Comparison of ENCODE assay signal across 13 cellular contexts in genomic region chr13:113162783-113163685, GRCh38. TPM values are rescaled to one million over a fixed set of nuclear protein-coding genes. Genes with fewer than 3 reads are reported as not detected.
DNase-seq lines count a peak whose midpoint lies in the region; ATAC-seq and TF ChIP-seq lines count a peak whose summit lies in the region.
"Had no signal": no experiment of that assay in that cellular context is flagged by ENCODE, and none has a peak within 500 bp of the region (broad histone marks: within the 10 kb centered on the region; RNA-seq: fewer than 3 reads in every experiment).

No MANE protein-coding gene starts in this region.

- H3K9me1 ChIP-seq in IMR-90 (ENCODE audit: insufficient read depth, low read length), result 0 out of 2 replicates have a peak, but pooled peaks cover 2% of the 10 kb centered on the region

- no peak for TF ChIP-seq CTCF in IMR-90 (conservative IDR thresholded peaks at IDR 0.05; ENCODE audit: low read depth, low read length)
- no peak for TF ChIP-seq CTCF in natural killer cell (IDR thresholded peaks at IDR 0.05)
- no peak for TF ChIP-seq CTCF in vagina (IDR thresholded peaks at IDR 0.05)

- no peak overlapping the region for H3K14ac ChIP-seq in IMR-90 (replicated peaks; ENCODE audit: low read depth, low read length)

- H3K27ac Mint-ChIP-seq in activated naive CD8-positive, alpha-beta T cell treated with anti-CD3 and anti-CD28 coated beads for 36 hours, result peak overlapping the region; percentile 29
- H3K27ac Mint-ChIP-seq in natural killer cell, result peak overlapping the region in 1 of 2 donors; percentile 23

- H3K4me1 ChIP-seq in IMR-90 (ENCODE audit: control insufficient read depth, insufficient read depth, low read length) (peaks cover 8% of the 10 kb centered on the region), vagina (no peaks in the 10 kb centered on the region)
- H3K4me1 ChIP-seq: suprapubic skin had no signal

- no peak overlapping the region for H3K4me3 Mint-ChIP-seq in activated naive CD8-positive, alpha-beta T cell treated with anti-CD3 and anti-CD28 coated beads for 36 hours
- H3K4me3 Mint-ChIP-seq in natural killer cell, result peak overlapping the region; percentile 60

- H3K4me2 ChIP-seq in IMR-90 (ENCODE audit: low read depth, low read length), result no peak overlapping the region
- H3K4me2 ChIP-seq: SK-N-SH had no signal

- no peak overlapping the region for H3K4ac ChIP-seq in IMR-90 (ENCODE audit: low read depth, low read length)

- peaks cover 14% of the 10 kb centered on the region for H3K36me3 Mint-ChIP-seq in activated naive CD8-positive, alpha-beta T cell treated with anti-CD3 and anti-CD28 coated beads for 36 hours
- no peaks in the 10 kb centered on the region for H3K36me3 Mint-ChIP-seq in natural killer cell

- H2AK9ac ChIP-seq in IMR-90 (replicated peaks; ENCODE audit: low read depth, low read length, poor library complexity), result no peak overlapping the region

- H4K20me1 ChIP-seq in IMR-90 (ENCODE audit: insufficient read depth, low read length), result no peaks in the 10 kb centered on the region

- POLR2A ChIA-PET in IMR-90 (lab: Charles Lee; ENCODE audit: unreplicated experiment), result no interaction called here

- no peak overlapping the region for H4K5ac ChIP-seq in IMR-90 (ENCODE audit: low read depth, low read length)

- H2BK120ac ChIP-seq in IMR-90 (ENCODE audit: low read depth, low read length), result no peak overlapping the region

- peaks cover 2% of the 10 kb centered on the region; the same call in 1 of the 2 replicates for H3K36me3 ChIP-seq in IMR-90 (ENCODE audit: control insufficient read depth, insufficient read depth, low read length)
- no peaks in the 10 kb centered on the region for H3K36me3 ChIP-seq in vagina

- H3K9me3 ChIP-seq in IMR-90 (ENCODE audit: control insufficient read depth, insufficient read depth, low read length) (0 out of 2 replicates have a peak, but pooled peaks cover 2% of the 10 kb centered on the region), vagina (no peaks in the 10 kb centered on the region)
- H3K9me3 ChIP-seq: SK-N-SH, suprapubic skin had no signal

- CTCF ChIA-PET in IMR-90 (lab: Yijun Ruan, JAX), result no interaction called here

- no peak overlapping the region for H3K9ac ChIP-seq in IMR-90 (ENCODE audit: low read depth, low read length)
- H3K9ac ChIP-seq: SK-N-SH had no signal

- intact Hi-C loops in IMR-90 (cut with micrococcal nuclease) (no loop called here), natural killer cell (cut with micrococcal nuclease) (no loop called here), vagina (cut with DNase I) (no loop called here)

- no peak overlapping the region for H3K4me3 ChIP-seq in IMR-90 (ENCODE audit: insufficient read depth, low read depth, low read length)
- no peak overlapping the region for H3K4me3 ChIP-seq in vagina
- H3K4me3 ChIP-seq: suprapubic skin had no signal

- peaks cover 19% of the 10 kb centered on the region for H3K4me1 Mint-ChIP-seq in activated naive CD8-positive, alpha-beta T cell treated with anti-CD3 and anti-CD28 coated beads for 36 hours
- H3K4me1 Mint-ChIP-seq in natural killer cell, result peaks cover 26 to 39% of the 10 kb centered on the region in 2 donors

- 0 out of 4 replicates have a peak, but pooled peaks cover 0 to 3% of the 10 kb centered on the region in 2 experiments for H3K79me1 ChIP-seq in IMR-90 (ENCODE audit: low read depth in 1 of 2, low read length in 2 of 2)

- H4K91ac ChIP-seq in IMR-90 (ENCODE audit: insufficient read depth, low read depth, low read length), result no peak overlapping the region

- H3K27me3 Mint-ChIP-seq in activated naive CD8-positive, alpha-beta T cell treated with anti-CD3 and anti-CD28 coated beads for 36 hours, result no peaks in the 10 kb centered on the region
- peaks cover 0 to 12% of the 10 kb centered on the region in 2 donors for H3K27me3 Mint-ChIP-seq in natural killer cell (ENCODE audit: low read depth in 2 of 2)

- BruUV-seq in IMR-90 (replicated peaks; lab: Mats Ljungman, UMichigan), result no TSS peak

- no peak overlapping the region for H2BK5ac ChIP-seq in IMR-90 (ENCODE audit: low read depth, low read length, poor library complexity, severe bottlenecking)

- H2AFZ ChIP-seq in IMR-90 (replicated peaks; ENCODE audit: low read length, poor library complexity), result no peak overlapping the region

- 0 out of 2 replicates have a peak overlapping the region, but pooled peaks have one; percentile 9 for H3K23ac ChIP-seq in IMR-90 (ENCODE audit: low read depth, low read length)

- no peak overlapping the region for H3K56ac ChIP-seq in IMR-90 (ENCODE audit: extremely low read depth, insufficient read depth, low read length)

- no peak overlapping the region for H2BK20ac ChIP-seq in IMR-90 (ENCODE audit: low read depth, low read length)

- 45% methylated on average over 17 of the region's 25 CpGs; no CpG with 5 or more reads in 1 of the 2 experiments for WGBS in IMR-90 (ENCODE audit: extremely low coverage in 2 of 2, insufficient read length in 1 of 2), 2 experiments

- ATAC-seq in IMR-90 (ENCODE audit: low read depth) (no peak), natural killer cell (no peak)

- TF ChIP-seq RAD21 in IMR-90 (IDR thresholded peaks at IDR 0.05; ENCODE audit: low read length), result no peak

- peaks cover 3% of the 10 kb centered on the region for H3K9me3 Mint-ChIP-seq in activated naive CD8-positive, alpha-beta T cell treated with anti-CD3 and anti-CD28 coated beads for 36 hours
- peaks cover 2 to 3% of the 10 kb centered on the region in 2 donors for H3K9me3 Mint-ChIP-seq in natural killer cell

- no peak overlapping the region for H4K8ac ChIP-seq in IMR-90 (ENCODE audit: low read depth in 2 of 2, low read length in 2 of 2)

- H3K27me3 ChIP-seq in IMR-90 (ENCODE audit: control insufficient read depth, insufficient read depth, low read length) (no peaks in the 10 kb centered on the region), vagina (no peaks in the 10 kb centered on the region)

- no peak overlapping the region for H2BK15ac ChIP-seq in IMR-90 (ENCODE audit: low read depth, low read length)

- H3K18ac ChIP-seq in IMR-90 (ENCODE audit: low read depth, low read length), result no peak overlapping the region

- no peak for TF ChIP-seq POLR2A in IMR-90 (IDR thresholded peaks at IDR 0.05; ENCODE audit: low read depth, low read length)
- no peak for TF ChIP-seq POLR2A in vagina (IDR thresholded peaks at IDR 0.05)

- in situ Hi-C loops in IMR-90 (cut with MboI; ENCODE audit: low sequenced_read_pairs), result no loop called here

- dilution Hi-C loops in IMR-90 (cut with HindIII; ENCODE audit: low sequenced_read_pairs, unreplicated experiment), result no loop called here

- no peak overlapping the region for H3K27ac ChIP-seq in IMR-90 (ENCODE audit: insufficient read depth, low read length)
- no peak overlapping the region for H3K27ac ChIP-seq in vagina
- H3K27ac ChIP-seq: suprapubic skin had no signal

- DNase-seq in NCI-H82 (lab: John Stamatoyannopoulos, UW) (peak; percentile 36), NCI-H82 treated with DMSO at 0.1 percent for 48 hours (lab: John Stamatoyannopoulos, UW; ENCODE audit: unreplicated experiment) (no peak), IMR-90 (no peak), natural killer cell (no peak), H4 (ENCODE audit: low spot score) (no peak), vagina (ENCODE audit: extremely low spot score in 2 of 2) (no peak), D341Med (ENCODE audit: low spot score) (no peak)
- DNase-seq in activated naive CD8-positive, alpha-beta T cell treated with anti-CD3 and anti-CD28 coated beads for 36 hours, result peak; percentile 18
- DNase-seq: hippocampal formation, NCI-H2227 treated with DMSO at 0.1 percent for 48 hours, SK-N-SH had no signal

- no peak overlapping the region; the same call in 1 of the 2 replicates for H2AK5ac ChIP-seq in IMR-90 (ENCODE audit: low read depth, low read length)

RNA-seq across cellular contexts. Expression of gene PROZ, which starts 4.6 kb away (rescaled TPM):
- total RNA-seq in IMR-90 (2012; rRNA removed) (not detected in 2 replicates), natural killer cell (under 1 TPM in 1 of 3 donors, not detected in 2; 0.82 TPM), vagina (not detected)
- not detected in 2 replicates for polyA plus RNA-seq in IMR-90 (2012; rRNA removed)
- polyA plus RNA-seq in IMR-90 (2012; cell fraction: cytosol; rRNA removed), result not detected in 2 replicates
- polyA plus RNA-seq in IMR-90 (2012; cell fraction: nucleus; rRNA removed; ENCODE audit: low replicate concordance), result not detected in 2 replicates
- under 1 TPM in 1 of 2 experiments, not detected in 1; 0.14 TPM for total RNA-seq in activated naive CD8-positive, alpha-beta T cell treated with anti-CD3 and anti-CD28 coated beads for 36 hours
- total RNA-seq in H4 (2014; rRNA removed; shearing (Covaris generic)), result not detected in 2 replicates
- total RNA-seq: pulmonary artery endothelial cell, suprapubic skin had no signal
- polyA plus RNA-seq: SK-N-SH had no signal

RNA-seq across cellular contexts. Expression of gene F10, which starts 40.4 kb away (rescaled TPM):
- 7.2 and 9.1 TPM in 2 replicates for total RNA-seq in IMR-90 (2012; rRNA removed)
- 19.5 and 19.7 TPM in 2 replicates for polyA plus RNA-seq in IMR-90 (2012; rRNA removed)
- 12.2 and 29.3 TPM in 2 replicates for polyA plus RNA-seq in IMR-90 (2012; cell fraction: cytosol; rRNA removed)
- 9.8 and 11.4 TPM in 2 replicates for polyA plus RNA-seq in IMR-90 (2012; cell fraction: nucleus; rRNA removed; ENCODE audit: low replicate concordance)
- total RNA-seq in activated naive CD8-positive, alpha-beta T cell treated with anti-CD3 and anti-CD28 coated beads for 36 hours, result not detected
- not detected for total RNA-seq in natural killer cell
- not detected in 2 replicates for total RNA-seq in H4 (2014; rRNA removed; shearing (Covaris generic))
- total RNA-seq in vagina, result 16.7 TPM

RNA-seq across cellular contexts. Expression of gene PCID2, which starts 45.4 kb away (rescaled TPM):
- total RNA-seq in IMR-90 (2012; rRNA removed), result 72.8 and 90.9 TPM in 2 replicates
- 71.7 and 83.5 TPM in 2 replicates for polyA plus RNA-seq in IMR-90 (2012; rRNA removed)
- 25.2 and 46.9 TPM in 2 replicates for polyA plus RNA-seq in IMR-90 (2012; cell fraction: cytosol; rRNA removed)
- polyA plus RNA-seq in IMR-90 (2012; cell fraction: nucleus; rRNA removed; ENCODE audit: low replicate concordance), result 56.5 and 157 TPM in 2 replicates
- total RNA-seq in activated naive CD8-positive, alpha-beta T cell treated with anti-CD3 and anti-CD28 coated beads for 36 hours, result 10 to 100 TPM; 65.6 TPM
- total RNA-seq in natural killer cell, result 10 to 100 TPM; 26.4 to 68.9 (median 42.3) TPM
- total RNA-seq in H4 (2014; rRNA removed; shearing (Covaris generic)), result 62.4 and 68.1 TPM in 2 replicates
- 44.9 TPM for total RNA-seq in vagina

RNA-seq across cellular contexts. Expression of gene CUL4A, which starts 46.4 kb away (rescaled TPM):
- total RNA-seq in IMR-90 (2012; rRNA removed) (128 and 146 TPM in 2 replicates), natural killer cell (10 to 100 TPM; 56.3 to 97.8 (median 97.7) TPM), vagina (110 TPM)
- polyA plus RNA-seq in IMR-90 (2012; rRNA removed), result 68.7 and 86.0 TPM in 2 replicates
- 35.5 and 36.9 TPM in 2 replicates for polyA plus RNA-seq in IMR-90 (2012; cell fraction: cytosol; rRNA removed)
- 77.4 and 122 TPM in 2 replicates for polyA plus RNA-seq in IMR-90 (2012; cell fraction: nucleus; rRNA removed; ENCODE audit: low replicate concordance)
- total RNA-seq in activated naive CD8-positive, alpha-beta T cell treated with anti-CD3 and anti-CD28 coated beads for 36 hours, result 10 to 100 TPM; 87.7 to 88.9 TPM
- 61.0 and 62.3 TPM in 2 replicates for total RNA-seq in H4 (2014; rRNA removed; shearing (Covaris generic))

RNA-seq across cellular contexts. Expression of gene F7, which starts 57.4 kb away (rescaled TPM):
- total RNA-seq in IMR-90 (2012; rRNA removed), result under 0.01 TPM in 1 of 2 replicates, not detected in the other
- 0.07 and 0.09 TPM in 2 replicates for polyA plus RNA-seq in IMR-90 (2012; rRNA removed)
- 0.03 TPM in 1 of 2 replicates, not detected in the other for polyA plus RNA-seq in IMR-90 (2012; cell fraction: cytosol; rRNA removed)
- polyA plus RNA-seq in IMR-90 (2012; cell fraction: nucleus; rRNA removed; ENCODE audit: low replicate concordance), result 0.09 TPM in 2 replicates
- total RNA-seq in activated naive CD8-positive, alpha-beta T cell treated with anti-CD3 and anti-CD28 coated beads for 36 hours, result under 1 TPM; 0.49 to 0.94 TPM
- total RNA-seq in natural killer cell, result under 1 TPM in 2 of 3 donors, not detected in 1; 0.25 to 0.91 TPM
- total RNA-seq in H4 (2014; rRNA removed; shearing (Covaris generic)), result not detected in 2 replicates
- total RNA-seq in vagina, result not detected
- total RNA-seq: pulmonary artery endothelial cell, suprapubic skin had no signal
- polyA plus RNA-seq: SK-N-SH had no signal

Comparison
In these comparisons a context has a peak if more than half of its experiments do, and no peak if none do; other contexts are left out.
1. DNase-seq: peak in NCI-H82 (single experiment) and activated naive CD8-positive, alpha-beta T cell treated with anti-CD3 and anti-CD28 coated beads for 36 hours (single experiment); none in NCI-H82 treated with DMSO at 0.1 percent for 48 hours (single experiment), IMR-90 (single experiment), natural killer cell (single experiment), H4 (single experiment), vagina (0 of 2) and D341Med (single experiment).